Comparison of ENCODE assay signal across 22 cellular contexts in genomic region chr6:33442283-33442682, GRCh38.
"Had no signal": no experiment of that assay in that cellular context is flagged by ENCODE, and none has a peak within 500 bp of the region (broad histone marks: within the 10 kb centered on the region; RNA-seq: fewer than 3 reads in every experiment).

No MANE protein-coding gene starts in this region.

- ATAC-seq: body of pancreas; heart right ventricle; left cardiac atrium; sciatic nerve; stimulated activated naive B cell treated with anti-CD40 and anti-IgM and Interleukin-4, amounts not matched to agents 10 μg/mL and 1 μg/mL and 100 μg/mL, for 72 hours had no signal

- H3K27ac Mint-ChIP-seq: activated B cell treated with CpG ODN at 0.5 μM for 24 hours; activated naive CD4-positive, alpha-beta T cell treated with anti-CD3 and anti-CD28 coated beads for 36 hours; dendritic cell treated with granulocyte-macrophage colony-stimulating factor and Interleukin-4, amounts not matched to agents 40 ng/mL and 50 ng/mL, for 4 days; stimulated activated naive B cell treated with anti-CD40 and anti-IgM and Interleukin-4, amounts not matched to agents 10 μg/mL and 1 μg/mL and 100 μg/mL, for 72 hours had no signal

- H3K9me3 ChIP-seq: body of pancreas, heart right ventricle, testis, vagina had no signal

- H3K27me3 ChIP-seq: body of pancreas, heart right ventricle, testis, vagina had no signal

- FAIRE-seq: endometrium, small intestine had no signal

- H3K9me3 Mint-ChIP-seq: activated B cell treated with CpG ODN at 0.5 μM for 24 hours; activated naive CD4-positive, alpha-beta T cell treated with anti-CD3 and anti-CD28 coated beads for 36 hours; dendritic cell treated with granulocyte-macrophage colony-stimulating factor and Interleukin-4, amounts not matched to agents 40 ng/mL and 50 ng/mL, for 4 days; stimulated activated naive B cell treated with anti-CD40 and anti-IgM and Interleukin-4, amounts not matched to agents 10 μg/mL and 1 μg/mL and 100 μg/mL, for 72 hours had no signal

- H3K27me3 Mint-ChIP-seq: activated B cell treated with CpG ODN at 0.5 μM for 24 hours; dendritic cell treated with granulocyte-macrophage colony-stimulating factor and Interleukin-4, amounts not matched to agents 40 ng/mL and 50 ng/mL, for 4 days; stimulated activated naive B cell treated with anti-CD40 and anti-IgM and Interleukin-4, amounts not matched to agents 10 μg/mL and 1 μg/mL and 100 μg/mL, for 72 hours had no signal

- H3K4me1 ChIP-seq: body of pancreas, testis, vagina had no signal

- H3K27ac ChIP-seq: body of pancreas, heart right ventricle, testis, vagina had no signal

- H3K4me1 Mint-ChIP-seq: activated B cell treated with CpG ODN at 0.5 μM for 24 hours had no signal

- H3K4me3 Mint-ChIP-seq: activated B cell treated with CpG ODN at 0.5 μM for 24 hours; activated naive CD4-positive, alpha-beta T cell treated with anti-CD3 and anti-CD28 coated beads for 36 hours; dendritic cell treated with granulocyte-macrophage colony-stimulating factor and Interleukin-4, amounts not matched to agents 40 ng/mL and 50 ng/mL, for 4 days; stimulated activated naive B cell treated with anti-CD40 and anti-IgM and Interleukin-4, amounts not matched to agents 10 μg/mL and 1 μg/mL and 100 μg/mL, for 72 hours had no signal

- H3K4me3 ChIP-seq: body of pancreas, heart right ventricle, testis, vagina had no signal

- DNase-seq: activated B cell treated with CpG ODN at 0.5 μM for 24 hours; activated CD4-positive, alpha-beta T cell treated with anti-CD3 and anti-CD28 coated beads for 4 hours; activated naive CD4-positive, alpha-beta T cell treated with anti-CD3 and anti-CD28 coated beads for 36 hours; activated T-cell treated with anti-CD3 and anti-CD28 coated beads, Interleukin-2, amount 50 U/mL, for 1 hour; anterior cingulate cortex; body of pancreas; effector CD4-positive, alpha-beta T cell; erythroblast; foreskin fibroblast; heart right ventricle; islet precursor cell; left cardiac atrium; occipital lobe; small intestine; stimulated activated naive B cell treated with anti-CD40 and anti-IgM and Interleukin-4, amounts not matched to agents 10 μg/mL and 1 μg/mL and 100 μg/mL, for 72 hours; T1000; testis; trophoblast cell had no signal
